25 cellular contexts compared by ENCODE assay signal in the genomic region with DNA sequence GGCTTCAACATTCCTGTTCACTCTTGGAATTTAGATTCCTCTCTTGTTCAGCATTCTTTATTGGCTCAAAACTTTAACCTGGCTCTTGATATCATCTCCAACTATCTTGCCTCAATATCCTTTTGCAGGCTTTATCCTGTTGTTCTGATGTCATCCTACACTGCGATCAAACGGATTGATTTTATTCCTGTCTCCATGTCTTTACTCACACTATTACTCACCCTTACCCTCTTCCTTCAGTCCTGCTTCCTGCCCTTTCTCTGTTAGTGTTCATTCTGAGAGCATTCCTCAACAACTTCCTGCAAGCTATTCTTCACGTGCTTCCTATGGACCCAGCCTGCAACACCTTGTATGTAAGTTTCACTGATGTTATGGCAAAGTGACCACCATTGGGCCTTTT.
DNase-seq lines count a peak whose midpoint lies in the region; ATAC-seq, FAIRE-seq and TF ChIP-seq lines count a peak whose summit lies in the region.
"Had no signal": no experiment of that assay in that cellular context is flagged by ENCODE, and none has a peak within 500 bp of the region (broad histone marks: within the 10 kb centered on the region; RNA-seq: fewer than 3 reads in every experiment).

No MANE protein-coding gene starts in this region.

- no peak overlapping the region for H3K4me3 Mint-ChIP-seq in glutamatergic neuron (ENCODE audit: unreplicated experiment)
- H3K4me3 Mint-ChIP-seq: CD8-positive, alpha-beta memory T cell; naive thymus-derived CD4-positive, alpha-beta T cell had no signal

- ATAC-seq in HG03442 (IDR thresholded peaks at IDR 0.05; ENCODE audit: unreplicated experiment): no peak
- ATAC-seq in stimulated activated naive CD8-positive, alpha-beta T cell treated with anti-CD3 and anti-CD28 coated beads, Interleukin-15, Interleukin-2, amounts not matched to agents 100 U/mL and 50 U/mL, for 24 hours: no peak
- ATAC-seq: heart left ventricle; naive thymus-derived CD4-positive, alpha-beta T cell had no signal

- no peaks in the 10 kb centered on the region for H4K20me1 ChIP-seq in endothelial cell of umbilical vein (replicated peaks; ENCODE audit: control insufficient read depth, extremely low read depth, insufficient read depth, low read length)

- H3K9me1 ChIP-seq in endothelial cell of umbilical vein (replicated peaks; ENCODE audit: control insufficient read depth, extremely low read depth, insufficient read depth, low read length): no peaks in the 10 kb centered on the region

- peak overlapping the region; percentile 18 for H2AFZ ChIP-seq in endothelial cell of umbilical vein (ENCODE audit: low read depth, low read length)

- H3K9me3 ChIP-seq in endothelial cell of umbilical vein (replicated peaks; ENCODE audit: control insufficient read depth, insufficient read depth, low read length): no peaks in the 10 kb centered on the region
- H3K9me3 ChIP-seq: heart left ventricle, Peyer's patch had no signal

- no peaks in the 10 kb centered on the region for H3K36me3 ChIP-seq in endothelial cell of umbilical vein (ENCODE audit: control insufficient read depth in 2 of 2, extremely low read depth in 1 of 2, insufficient read depth in 2 of 2, low read length in 2 of 2)
- H3K36me3 ChIP-seq: brain microvascular endothelial cell, heart left ventricle, Peyer's patch had no signal

- POLR2A ChIA-PET in endothelial cell of umbilical vein (lab: Charles Lee): no interaction called here

- peak overlapping the region in 1 of 3 experiments; percentile 22 for H3K4me3 ChIP-seq in endothelial cell of umbilical vein (replicated peaks in 1 of 3; ENCODE audit: insufficient read depth in 1 of 3, low read depth in 1 of 3, low read length in 3 of 3)
- H3K4me3 ChIP-seq: heart left ventricle, Peyer's patch had no signal

- TF ChIP-seq POLR2A in endothelial cell of umbilical vein (IDR thresholded peaks at IDR 0.05; ENCODE audit: low read depth, low read length): no peak

- CTCF ChIA-PET in endothelial cell of umbilical vein (lab: Charles Lee): interaction anchor here (1.4 to 4.0 kb wide), 4 partner anchors 9 to 266 kb away, joined by 5 to 22 read pairs (median 7); no protein-coding TSS in a partner anchor

- intact Hi-C loops in endothelial cell of umbilical vein (cut with micrococcal nuclease): loop anchor here (1.0 kb wide), 1 partner anchor 22 kb away; no protein-coding TSS in a partner anchor

- H3K79me2 ChIP-seq in endothelial cell of umbilical vein (ENCODE audit: control insufficient read depth, insufficient read depth, low read length): peaks cover 1% of the 10 kb centered on the region

- no peak overlapping the region for H3K27ac Mint-ChIP-seq in glutamatergic neuron (ENCODE audit: unreplicated experiment)
- H3K27ac Mint-ChIP-seq: CD8-positive, alpha-beta memory T cell; naive thymus-derived CD4-positive, alpha-beta T cell had no signal

- peaks cover 15% of the 10 kb centered on the region for H3K36me3 Mint-ChIP-seq in glutamatergic neuron (ENCODE audit: unreplicated experiment)
- H3K36me3 Mint-ChIP-seq: CD8-positive, alpha-beta memory T cell; naive thymus-derived CD4-positive, alpha-beta T cell had no signal

- no peaks in the 10 kb centered on the region for H3K27me3 ChIP-seq in endothelial cell of umbilical vein (ENCODE audit: control insufficient read depth in 2 of 2, insufficient read depth in 2 of 2, low read length in 2 of 2)
- H3K27me3 ChIP-seq: brain microvascular endothelial cell, heart left ventricle, Peyer's patch had no signal

- peak; percentile 90 for FAIRE-seq in endothelial cell of umbilical vein (lab: Jason Lieb, UNC)

- DNase-seq in GM03348 (ENCODE audit: low spot score) (peak; percentile 14), RPMI7951 (ENCODE audit: low read depth) (peak; percentile 17), endothelial cell of umbilical vein (ENCODE audit: low read depth, low spot score) (peak; percentile 75), lung microvascular endothelial cell (ENCODE audit: low read depth in 2 of 2) (peak; percentile 11 to 83), NK-92 (lab: John Stamatoyannopoulos, UW; ENCODE audit: unreplicated experiment) (no peak), glutamatergic neuron (no peak)
- DNase-seq in stimulated activated naive CD8-positive, alpha-beta T cell treated with anti-CD3 and anti-CD28 coated beads, Interleukin-15, Interleukin-2, amounts not matched to agents 100 U/mL and 50 U/mL, for 24 hours: no peak
- DNase-seq: activated naive CD4-positive, alpha-beta T cell treated with Interleukin-2 at 50 U/mL for 16 hours; activated T-cell treated with anti-CD3 and anti-CD28 coated beads, Interleukin-2, amount 50 U/mL, for 48 hours; amniotic stem cell; brain microvascular endothelial cell; CD8-positive, alpha-beta memory T cell; DMS153; H7; heart left ventricle; Kasumi-1; MV-4-11; naive thymus-derived CD4-positive, alpha-beta T cell; NCI-H146; NCI-H2107; NCI-H748 treated with DMSO at 0.1 percent for 48 hours; Peyer's patch; stimulated activated CD4-positive, alpha-beta T cell treated with anti-CD3 and anti-CD28 coated beads, Interleukin-4, amount 100 ng/mL, for 1 hour; trophoblast cell had no signal

- no peaks in the 10 kb centered on the region for H3K9me3 Mint-ChIP-seq in glutamatergic neuron (ENCODE audit: unreplicated experiment)
- H3K9me3 Mint-ChIP-seq: naive thymus-derived CD4-positive, alpha-beta T cell had no signal

- BruUV-seq in endothelial cell of umbilical vein (replicated peaks; lab: Mats Ljungman, UMichigan): no TSS peak

- H3K27ac ChIP-seq in endothelial cell of umbilical vein (ENCODE audit: insufficient read depth, low read depth, low read length): peak overlapping the region; percentile 63
- H3K27ac ChIP-seq: brain microvascular endothelial cell, heart left ventricle, Peyer's patch had no signal

- dilution Hi-C loops in endothelial cell of umbilical vein (cut with MboI; ENCODE audit: extremely low pct_ligation_motif_present, low sequenced_read_pairs): no loop called here

- H3K4me2 ChIP-seq in endothelial cell of umbilical vein (ENCODE audit: insufficient read depth, low read length): peak overlapping the region; percentile 60

- H3K4me1 Mint-ChIP-seq in glutamatergic neuron (ENCODE audit: low read depth, unreplicated experiment): no peaks in the 10 kb centered on the region
- H3K4me1 Mint-ChIP-seq: CD8-positive, alpha-beta memory T cell; naive thymus-derived CD4-positive, alpha-beta T cell had no signal

- no peaks in the 10 kb centered on the region for H3K27me3 Mint-ChIP-seq in glutamatergic neuron (ENCODE audit: unreplicated experiment)

- no peak overlapping the region for H3K9ac ChIP-seq in endothelial cell of umbilical vein (replicated peaks; ENCODE audit: extremely low read depth, insufficient read depth, low read length)

- TF ChIP-seq CTCF in endothelial cell of umbilical vein (IDR thresholded peaks at IDR 0.05; ENCODE audit: extremely low read depth in 1 of 2, insufficient read depth in 1 of 2, low read depth in 1 of 2, low read length in 2 of 2): no peak
- TF ChIP-seq CTCF in glutamatergic neuron (IDR thresholded peaks at IDR 0.05; ENCODE audit: partially characterized antibody, unreplicated experiment): no peak

- H3K4me1 ChIP-seq in endothelial cell of umbilical vein (ENCODE audit: control insufficient read depth, extremely low read depth, insufficient read depth, low read length): peaks cover 18% of the 10 kb centered on the region
- H3K4me1 ChIP-seq: heart left ventricle, Peyer's patch had no signal

TF ChIP-seq in endothelial cell of umbilical vein, 7 proteins besides CTCF, POLR2A, EP300 and RAD21:
- TF ChIP-seq JUN (IDR thresholded peaks at IDR 0.05; ENCODE audit: borderline replicate concordance, insufficient read depth, insufficient read length, low read depth) (peak; percentile 74), FOS (IDR thresholded peaks at IDR 0.05; ENCODE audit: borderline replicate concordance, insufficient read depth, low read length) (peak; percentile 82), GATA2 (IDR thresholded peaks at IDR 0.05; ENCODE audit: insufficient read depth, insufficient read length, low read depth, low read length) (peak; percentile 97), MYC (IDR thresholded peaks at IDR 0.05; ENCODE audit: low read depth, low read length) (no peak), EZH2 (IDR thresholded peaks at IDR 0.05; ENCODE audit: borderline replicate concordance, low read depth, low read length, severe bottlenecking) (no peak), POLR2AphosphoS5 (IDR thresholded peaks at IDR 0.05; ENCODE audit: insufficient read depth, low read depth, low read length) (peak; percentile 57)
- TF ChIP-seq, protein P1, sequence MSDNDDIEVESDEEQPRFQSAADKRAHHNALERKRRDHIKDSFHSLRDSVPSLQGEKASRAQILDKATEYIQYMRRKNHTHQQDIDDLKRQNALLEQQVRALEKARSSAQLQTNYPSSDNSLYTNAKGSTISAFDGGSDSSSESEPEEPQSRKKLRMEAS (IDR thresholded peaks at IDR 0.05; ENCODE audit: insufficient read depth, insufficient read length): no peak

Comparison
In these comparisons a context has a peak if more than half of its experiments do, and no peak if none do; other contexts are left out.
1. DNase-seq: peak in GM03348 (single experiment), RPMI7951 (single experiment), endothelial cell of umbilical vein (single experiment) and lung microvascular endothelial cell (2 of 2); none in NK-92 (single experiment), stimulated activated naive CD8-positive, alpha-beta T cell treated with anti-CD3 and anti-CD28 coated beads, Interleukin-15, Interleukin-2, amounts not matched to agents 100 U/mL and 50 U/mL, for 24 hours (single experiment) and glutamatergic neuron (single experiment).